Comparison of ENCODE assay signal across 10 cellular contexts in the genomic region with DNA sequence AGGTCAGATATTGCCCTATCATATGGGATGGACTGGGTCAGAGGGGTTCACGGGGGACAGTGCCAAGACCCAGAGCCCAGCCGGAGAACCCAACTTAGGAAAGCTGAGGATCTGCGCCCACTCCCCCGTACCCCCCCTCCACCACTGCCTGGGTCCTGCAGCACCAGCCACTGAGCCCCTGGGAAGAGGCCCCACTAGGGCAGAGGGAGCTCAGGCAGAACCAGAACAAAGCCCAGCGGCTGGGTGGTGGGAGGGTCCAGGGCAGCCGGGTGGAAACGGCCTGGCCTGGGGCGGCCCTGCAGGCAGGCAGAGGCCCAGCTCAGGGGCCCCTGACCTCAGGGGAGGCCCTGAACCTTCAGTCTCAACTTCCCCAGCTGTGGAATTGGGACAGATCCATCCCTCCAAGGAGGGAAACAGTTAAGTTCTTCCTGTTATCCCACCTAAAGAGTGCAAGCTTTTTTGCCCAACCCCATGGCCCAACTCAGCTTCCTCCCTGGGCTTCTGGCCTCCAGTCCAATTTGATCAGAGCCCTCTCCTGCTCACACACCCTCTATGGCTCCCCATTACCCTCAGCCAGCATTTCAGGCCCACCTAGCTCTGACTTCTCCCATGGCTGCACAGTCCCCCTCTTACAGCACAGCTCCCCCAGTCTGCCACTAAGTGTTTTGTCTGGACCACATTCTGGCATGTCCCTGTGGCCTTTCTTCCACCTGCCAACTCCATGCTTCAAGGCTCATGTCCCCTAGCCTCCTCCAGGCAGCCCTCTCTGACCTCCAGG.
DNase-seq lines count a peak whose midpoint lies in the region; ATAC-seq and TF ChIP-seq lines count a peak whose summit lies in the region.
"Had no signal": no experiment of that assay in that cellular context is flagged by ENCODE, and none has a peak within 500 bp of the region (broad histone marks: within the 10 kb centered on the region; RNA-seq: fewer than 3 reads in every experiment).

No MANE protein-coding gene starts in this region.

- POLR2A ChIA-PET in AG04449 (lab: Yijun Ruan, JAX) = interaction anchor here (0.7 to 2.7 kb wide), 2 partner anchors 16 to 159 kb away, joined by 3 to 11 read pairs; a partner anchor contains a TSS

- peak overlapping the region; percentile 82 for H3K4me3 ChIP-seq in AG04449 (ENCODE audit: low read depth, low read length)

- no peak overlapping the region for H3K4me3 Mint-ChIP-seq in dendritic cell treated with granulocyte-macrophage colony-stimulating factor and Interleukin-4, amounts not matched to agents 40 ng/mL and 50 ng/mL, for 4 days
- H3K4me3 Mint-ChIP-seq in nephron = peak overlapping the region; percentile 90 to 94 (median 93)

- intact Hi-C loops in dendritic cell treated with granulocyte-macrophage colony-stimulating factor and Interleukin-4, amounts not matched to agents 40 ng/mL and 50 ng/mL, for 4 days (cut with micrococcal nuclease) = no loop called here

- CTCF ChIA-PET in AG04449 (lab: Yijun Ruan, JAX) = interaction anchor here (0.8 to 2.6 kb wide), 4 partner anchors 8 to 176 kb away, joined by 3 to 12 read pairs (median 5); no protein-coding TSS in a partner anchor

- ATAC-seq in GM18520 (IDR thresholded peaks at IDR 0.05; ENCODE audit: unreplicated experiment) = no peak
- no peak for ATAC-seq in HG02678 (IDR thresholded peaks at IDR 0.05; ENCODE audit: unreplicated experiment)

- H3K4me1 Mint-ChIP-seq in dendritic cell treated with granulocyte-macrophage colony-stimulating factor and Interleukin-4, amounts not matched to agents 40 ng/mL and 50 ng/mL, for 4 days (ENCODE audit: low read depth) = peaks cover 40% of the 10 kb centered on the region
- H3K4me1 Mint-ChIP-seq in nephron = peaks cover 32% of the 10 kb centered on the region

- TF ChIP-seq EP300 in Ishikawa (IDR thresholded peaks at IDR 0.05; ENCODE audit: borderline replicate concordance) = peak; percentile 65

- TF ChIP-seq CTCF in AG04449 (IDR thresholded peaks at IDR 0.05; ENCODE audit: insufficient read depth, low read length, missing control alignments) (no peak), nephron (IDR thresholded peaks at IDR 0.05; ENCODE audit: unreplicated experiment in 3 of 3) (no peak)

- peaks cover 8% of the 10 kb centered on the region for H3K27me3 Mint-ChIP-seq in dendritic cell treated with granulocyte-macrophage colony-stimulating factor and Interleukin-4, amounts not matched to agents 40 ng/mL and 50 ng/mL, for 4 days
- peaks cover 4% of the 10 kb centered on the region for H3K27me3 Mint-ChIP-seq in nephron (ENCODE audit: low read depth)
- H3K27me3 Mint-ChIP-seq: central memory CD8-positive, alpha-beta T cell had no signal

- TF ChIP-seq RAD21 in Ishikawa (IDR thresholded peaks at IDR 0.05; ENCODE audit: low read depth) = no peak

- DNase-seq in AG04449 (ENCODE audit: low read depth, low spot score) (no peak), NCI-H345 treated with DMSO at 0.1 percent for 48 hours (lab: John Stamatoyannopoulos, UW; ENCODE audit: unreplicated experiment) (no peak), activated gamma-delta T cell (lab: John Stamatoyannopoulos, UW) (no peak)
- DNase-seq: activated CD8-positive, alpha-beta memory T cell treated with anti-CD3 and anti-CD28 coated beads for 24 hours had no signal

- H3K36me3 Mint-ChIP-seq in dendritic cell treated with granulocyte-macrophage colony-stimulating factor and Interleukin-4, amounts not matched to agents 40 ng/mL and 50 ng/mL, for 4 days (ENCODE audit: low read depth) = peaks cover 34% of the 10 kb centered on the region
- H3K36me3 Mint-ChIP-seq in nephron (ENCODE audit: low read depth) = peaks cover 10% of the 10 kb centered on the region

- peak overlapping the region; percentile 9 for H3K27ac Mint-ChIP-seq in dendritic cell treated with granulocyte-macrophage colony-stimulating factor and Interleukin-4, amounts not matched to agents 40 ng/mL and 50 ng/mL, for 4 days
- H3K27ac Mint-ChIP-seq in nephron = peak overlapping the region; percentile 87 to 94 (median 90)

- H3K9me3 Mint-ChIP-seq in dendritic cell treated with granulocyte-macrophage colony-stimulating factor and Interleukin-4, amounts not matched to agents 40 ng/mL and 50 ng/mL, for 4 days = no peaks in the 10 kb centered on the region
- no peaks in the 10 kb centered on the region for H3K9me3 Mint-ChIP-seq in nephron
- H3K9me3 Mint-ChIP-seq: central memory CD8-positive, alpha-beta T cell had no signal

TF ChIP-seq in Ishikawa, 13 proteins besides CTCF, POLR2A, EP300 and RAD21:
- TF ChIP-seq FOXM1 (IDR thresholded peaks at IDR 0.05; ENCODE audit: borderline replicate concordance, low read depth) (no peak), ZBTB7A (IDR thresholded peaks at IDR 0.05; ENCODE audit: low read depth) (peak; percentile 79; the same call in 1 of the 2 replicates), TEAD4 (IDR thresholded peaks at IDR 0.05) (no peak), YY1 (IDR thresholded peaks at IDR 0.05; ENCODE audit: low read depth) (no peak), CEBPB (IDR thresholded peaks at IDR 0.05) (no peak), CREB1 (IDR thresholded peaks at IDR 0.05; ENCODE audit: low read depth) (no peak), TAF1 (IDR thresholded peaks at IDR 0.05; ENCODE audit: low read depth) (no peak), EGR1 (IDR thresholded peaks at IDR 0.05) (no peak), NFIC (IDR thresholded peaks at IDR 0.05) (0 out of 2 replicates have a peak, but pooled peaks have one; percentile 7), TCF12 (IDR thresholded peaks at IDR 0.05; ENCODE audit: low read depth) (peak; percentile 66)
- TF ChIP-seq, protein P1, sequence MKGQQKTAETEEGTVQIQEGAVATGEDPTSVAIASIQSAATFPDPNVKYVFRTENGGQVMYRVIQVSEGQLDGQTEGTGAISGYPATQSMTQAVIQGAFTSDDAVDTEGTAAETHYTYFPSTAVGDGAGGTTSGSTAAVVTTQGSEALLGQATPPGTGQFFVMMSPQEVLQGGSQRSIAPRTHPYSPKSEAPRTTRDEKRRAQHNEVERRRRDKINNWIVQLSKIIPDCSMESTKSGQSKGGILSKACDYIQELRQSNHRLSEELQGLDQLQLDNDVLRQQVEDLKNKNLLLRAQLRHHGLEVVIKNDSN (IDR thresholded peaks at IDR 0.05) = no peak
- TF ChIP-seq, protein P2, sequence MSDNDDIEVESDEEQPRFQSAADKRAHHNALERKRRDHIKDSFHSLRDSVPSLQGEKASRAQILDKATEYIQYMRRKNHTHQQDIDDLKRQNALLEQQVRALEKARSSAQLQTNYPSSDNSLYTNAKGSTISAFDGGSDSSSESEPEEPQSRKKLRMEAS (IDR thresholded peaks at IDR 0.05) = no peak
- TF ChIP-seq, protein P3, sequence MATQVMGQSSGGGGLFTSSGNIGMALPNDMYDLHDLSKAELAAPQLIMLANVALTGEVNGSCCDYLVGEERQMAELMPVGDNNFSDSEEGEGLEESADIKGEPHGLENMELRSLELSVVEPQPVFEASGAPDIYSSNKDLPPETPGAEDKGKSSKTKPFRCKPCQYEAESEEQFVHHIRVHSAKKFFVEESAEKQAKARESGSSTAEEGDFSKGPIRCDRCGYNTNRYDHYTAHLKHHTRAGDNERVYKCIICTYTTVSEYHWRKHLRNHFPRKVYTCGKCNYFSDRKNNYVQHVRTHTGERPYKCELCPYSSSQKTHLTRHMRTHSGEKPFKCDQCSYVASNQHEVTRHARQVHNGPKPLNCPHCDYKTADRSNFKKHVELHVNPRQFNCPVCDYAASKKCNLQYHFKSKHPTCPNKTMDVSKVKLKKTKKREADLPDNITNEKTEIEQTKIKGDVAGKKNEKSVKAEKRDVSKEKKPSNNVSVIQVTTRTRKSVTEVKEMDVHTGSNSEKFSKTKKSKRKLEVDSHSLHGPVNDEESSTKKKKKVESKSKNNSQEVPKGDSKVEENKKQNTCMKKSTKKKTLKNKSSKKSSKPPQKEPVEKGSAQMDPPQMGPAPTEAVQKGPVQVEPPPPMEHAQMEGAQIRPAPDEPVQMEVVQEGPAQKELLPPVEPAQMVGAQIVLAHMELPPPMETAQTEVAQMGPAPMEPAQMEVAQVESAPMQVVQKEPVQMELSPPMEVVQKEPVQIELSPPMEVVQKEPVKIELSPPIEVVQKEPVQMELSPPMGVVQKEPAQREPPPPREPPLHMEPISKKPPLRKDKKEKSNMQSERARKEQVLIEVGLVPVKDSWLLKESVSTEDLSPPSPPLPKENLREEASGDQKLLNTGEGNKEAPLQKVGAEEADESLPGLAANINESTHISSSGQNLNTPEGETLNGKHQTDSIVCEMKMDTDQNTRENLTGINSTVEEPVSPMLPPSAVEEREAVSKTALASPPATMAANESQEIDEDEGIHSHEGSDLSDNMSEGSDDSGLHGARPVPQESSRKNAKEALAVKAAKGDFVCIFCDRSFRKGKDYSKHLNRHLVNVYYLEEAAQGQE (IDR thresholded peaks at IDR 0.05; ENCODE audit: low read depth) = no peak
